30 cellular contexts compared by ENCODE assay signal in the genomic region with DNA sequence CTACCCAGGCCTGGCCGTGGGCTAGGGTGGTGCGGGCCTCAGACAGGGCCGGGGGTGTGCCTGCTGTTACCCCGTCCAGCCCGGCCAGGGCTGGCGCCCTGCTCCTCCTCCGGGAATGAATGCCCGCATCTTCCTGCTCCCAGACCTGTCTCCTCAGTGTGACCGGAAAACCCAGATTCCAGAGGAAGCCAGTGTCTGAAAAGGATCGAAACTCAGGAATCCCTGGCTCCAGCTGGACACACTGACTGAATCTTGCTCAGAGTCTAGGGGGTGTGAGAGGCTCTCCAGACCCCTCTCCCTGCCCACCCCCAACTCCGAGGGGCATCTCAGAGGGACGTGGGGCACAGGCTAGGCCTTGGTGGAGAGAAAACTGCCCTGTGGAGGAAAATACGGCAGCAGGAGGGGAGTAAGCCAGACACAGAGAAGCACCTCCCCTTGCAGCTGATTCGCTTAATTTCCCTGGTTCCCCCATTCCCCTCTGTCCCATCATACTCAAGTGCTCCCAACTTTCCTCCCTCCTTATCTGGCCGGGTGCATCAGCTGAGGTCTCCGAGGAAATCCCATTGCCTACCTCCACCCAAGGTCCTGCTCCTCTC. TPM values are rescaled to one million over a fixed set of nuclear protein-coding genes. Genes with fewer than 3 reads are reported as not detected.
DNase-seq lines count a peak whose midpoint lies in the region; ATAC-seq, FAIRE-seq and TF ChIP-seq lines count a peak whose summit lies in the region.
"Had no signal": no experiment of that assay in that cellular context is flagged by ENCODE, and none has a peak within 500 bp of the region (broad histone marks: within the 10 kb centered on the region; RNA-seq: fewer than 3 reads in every experiment).

No MANE protein-coding gene starts in this region.

- DNase-seq in left ventricle myocardium superior = peak; percentile 7
- no peak for DNase-seq in right atrium auricular region (ENCODE audit: low spot score)
- DNase-seq in endothelial cell of umbilical vein (ENCODE audit: low read depth, low spot score) = no peak
- peak; percentile 89 for DNase-seq in osteoblast (ENCODE audit: insufficient read length, low spot score, missing footprints)
- no peak for DNase-seq in D721Med (ENCODE audit: insufficient read length, low spot score)
- DNase-seq in mucosa of descending colon = no peak
- no peak for DNase-seq in activated CD4-positive, CD25-positive, alpha-beta regulatory T cell treated with anti-CD3 and anti-CD28 coated beads, Interleukin-2, amount 50 U/mL, for 72 hours
- DNase-seq: caudate nucleus; DMS53; effector CD8-positive, alpha-beta T cell; kidney glomerular epithelial cell; mammary epithelial cell; NCI-H1048; NCI-H2107; retina; SHP77 treated with DMSO at 0.1 percent for 48 hours; stimulated activated CD4-positive, alpha-beta T cell treated with anti-CD3 and anti-CD28 coated beads, Interleukin-2, amount 100 ng/mL, for 24 hours; stimulated activated CD8-positive, alpha-beta memory T cell treated with anti-CD3 and anti-CD28 coated beads, Interleukin-4, amount 100 ng/mL, for 48 hours; stomach had no signal

- H3K9me3 ChIP-seq in right atrium auricular region (no peaks in the 10 kb centered on the region), endothelial cell of umbilical vein (replicated peaks; ENCODE audit: control insufficient read depth, insufficient read depth, low read length) (no peaks in the 10 kb centered on the region), osteoblast (ENCODE audit: low read depth, low read length) (no peaks in the 10 kb centered on the region), mucosa of descending colon (no peaks in the 10 kb centered on the region)
- H3K9me3 ChIP-seq: ovary, stomach, thyroid gland had no signal

- dilution Hi-C loops in endothelial cell of umbilical vein (cut with MboI; ENCODE audit: extremely low pct_ligation_motif_present, low sequenced_read_pairs) = no loop called here

- no peak overlapping the region for H3K4me3 ChIP-seq in right atrium auricular region
- no peak overlapping the region for H3K4me3 ChIP-seq in endothelial cell of umbilical vein (replicated peaks in 1 of 3; ENCODE audit: insufficient read depth in 1 of 3, low read depth in 1 of 3, low read length in 3 of 3)
- H3K4me3 ChIP-seq in osteoblast (ENCODE audit: insufficient read depth, low read length) = no peak overlapping the region
- no peak overlapping the region for H3K4me3 ChIP-seq in mucosa of descending colon
- H3K4me3 ChIP-seq: BLaER1 treated with 17β-estradiol and CSF1 and Interleukin-3, amounts not matched to agents 10 nM and 100 nM; coronary artery; ovary; smooth muscle cell; stomach; thyroid gland had no signal

- no peaks in the 10 kb centered on the region for H4K20me1 ChIP-seq in endothelial cell of umbilical vein (replicated peaks; ENCODE audit: control insufficient read depth, extremely low read depth, insufficient read depth, low read length)
- no peaks in the 10 kb centered on the region for H4K20me1 ChIP-seq in osteoblast (ENCODE audit: insufficient read depth, low read length)

- H2AFZ ChIP-seq in endothelial cell of umbilical vein (ENCODE audit: low read depth, low read length) = peak overlapping the region; percentile 75
- no peak overlapping the region for H2AFZ ChIP-seq in osteoblast (ENCODE audit: low read length)

- no peaks in the 10 kb centered on the region for H3K79me2 ChIP-seq in endothelial cell of umbilical vein (ENCODE audit: control insufficient read depth, insufficient read depth, low read length)
- H3K79me2 ChIP-seq in osteoblast (ENCODE audit: insufficient read depth, low read length) = no peaks in the 10 kb centered on the region

- POLR2A ChIA-PET in endothelial cell of umbilical vein (lab: Charles Lee) = no interaction called here

- no peak overlapping the region for H3K27ac ChIP-seq in right atrium auricular region
- H3K27ac ChIP-seq in endothelial cell of umbilical vein (ENCODE audit: insufficient read depth, low read depth, low read length) = peak overlapping the region; percentile 51
- no peak overlapping the region for H3K27ac ChIP-seq in osteoblast (ENCODE audit: low read depth, low read length)
- H3K27ac ChIP-seq: BLaER1 treated with 17β-estradiol and CSF1 and Interleukin-3, amounts not matched to agents 10 nM and 100 nM; ovary had no signal

- FAIRE-seq in endothelial cell of umbilical vein (lab: Jason Lieb, UNC) = peak; percentile 74
- no peak for FAIRE-seq in D721Med (lab: Jason Lieb, UNC)
- FAIRE-seq: GM12892 had no signal

- H3K27me3 ChIP-seq in right atrium auricular region (peaks cover 0 to 9% of the 10 kb centered on the region in 2 donors), endothelial cell of umbilical vein (ENCODE audit: control insufficient read depth in 2 of 2, insufficient read depth in 2 of 2, low read length in 2 of 2) (peaks cover 1 to 8% of the 10 kb centered on the region in 2 experiments), osteoblast (ENCODE audit: insufficient read depth, low read length) (peaks cover 22% of the 10 kb centered on the region)
- H3K27me3 ChIP-seq: ovary, thyroid gland had no signal

- ATAC-seq in left ventricle myocardium superior (no peak), mucosa of descending colon (no peak)
- ATAC-seq: natural killer cell treated with Interleukin-12 subunit alpha and Interleukin-12 subunit beta and Interleukin-15 and Interleukin-18, amount 100 ng/mL, for 72 hours had no signal

- TF ChIP-seq CTCF in right atrium auricular region (IDR thresholded peaks at IDR 0.05) (no peak), endothelial cell of umbilical vein (IDR thresholded peaks at IDR 0.05; ENCODE audit: extremely low read depth in 1 of 2, insufficient read depth in 1 of 2, low read depth in 1 of 2, low read length in 2 of 2) (no peak), osteoblast (IDR thresholded peaks at IDR 0.05; ENCODE audit: extremely low read depth, low read depth, low read length) (no peak), D721Med (IDR thresholded peaks at IDR 0.05; ENCODE audit: insufficient read depth, missing control alignments) (no peak), mucosa of descending colon (IDR thresholded peaks at IDR 0.05) (no peak)

- TF ChIP-seq POLR2A in endothelial cell of umbilical vein (IDR thresholded peaks at IDR 0.05; ENCODE audit: low read depth, low read length) = no peak

- H3K4me2 ChIP-seq in endothelial cell of umbilical vein (ENCODE audit: insufficient read depth, low read length) (no peak overlapping the region), osteoblast (ENCODE audit: insufficient read depth, low read length) (no peak overlapping the region)
- H3K4me2 ChIP-seq: smooth muscle cell had no signal

- TSS peak; percentile 27 for BruUV-seq in endothelial cell of umbilical vein (replicated peaks; lab: Mats Ljungman, UMichigan)

- no peaks in the 10 kb centered on the region for H3K9me1 ChIP-seq in endothelial cell of umbilical vein (replicated peaks; ENCODE audit: control insufficient read depth, extremely low read depth, insufficient read depth, low read length)

- peak overlapping the region; percentile 43 for H3K9ac ChIP-seq in endothelial cell of umbilical vein (replicated peaks; ENCODE audit: extremely low read depth, insufficient read depth, low read length)
- H3K9ac ChIP-seq: BLaER1 treated with 17β-estradiol and CSF1 and Interleukin-3, amounts not matched to agents 10 nM and 100 nM had no signal

- intact Hi-C loops in left ventricle myocardium superior (cut with micrococcal nuclease) (no loop called here), endothelial cell of umbilical vein (cut with micrococcal nuclease) (loop anchor here (1.0 to 10.0 kb wide), 6 partner anchors 9 to 351 kb away; a partner anchor contains a TSS), mucosa of descending colon (cut with DNase I, micrococcal nuclease) (no loop called here)

- H3K36me3 ChIP-seq in right atrium auricular region (no peaks in the 10 kb centered on the region), endothelial cell of umbilical vein (ENCODE audit: control insufficient read depth in 2 of 2, extremely low read depth in 1 of 2, insufficient read depth in 2 of 2, low read length in 2 of 2) (no peaks in the 10 kb centered on the region), osteoblast (ENCODE audit: insufficient read depth, low read length) (no peaks in the 10 kb centered on the region), mucosa of descending colon (ENCODE audit: low read depth) (no peaks in the 10 kb centered on the region)
- H3K36me3 ChIP-seq: BLaER1 treated with 17β-estradiol and CSF1 and Interleukin-3, amounts not matched to agents 10 nM and 100 nM; ovary; stomach; thyroid gland had no signal

- H3K4me1 ChIP-seq in right atrium auricular region (peaks cover 0 to 37% of the 10 kb centered on the region in 2 donors), endothelial cell of umbilical vein (ENCODE audit: control insufficient read depth, extremely low read depth, insufficient read depth, low read length) (peaks cover 30% of the 10 kb centered on the region), osteoblast (ENCODE audit: insufficient read depth, low read length) (no peaks in the 10 kb centered on the region), mucosa of descending colon (ENCODE audit: low read depth) (peaks cover 9% of the 10 kb centered on the region)

- CTCF ChIA-PET in endothelial cell of umbilical vein (lab: Charles Lee) = interaction anchor here (1.1 to 2.0 kb wide), 3 partner anchors 18 to 40 kb away, joined by 3 to 7 read pairs (median 6); no protein-coding TSS in a partner anchor

RNA-seq across cellular contexts. Expression of a gene that starts 3.7 kb away (rescaled TPM):
- total RNA-seq in left ventricle myocardium superior (8.0 TPM), right atrium auricular region (1 to 10 TPM; 2.0 to 4.2 TPM), endothelial cell of umbilical vein (66.5 and 71.5 TPM in 2 replicates), osteoblast (not detected in 2 replicates), mucosa of descending colon (1 to 10 TPM; 2.8 to 9.7 (median 6.0) TPM)
- polyA plus RNA-seq in endothelial cell of umbilical vein = 44.4 and 50.9 TPM in 2 replicates
- polyA plus RNA-seq in endothelial cell of umbilical vein (2011; cell fraction: cytosol; rRNA removed) = 17.8 and 21.3 TPM in 2 replicates
- polyA plus RNA-seq in endothelial cell of umbilical vein (2011; cell fraction: nucleus; rRNA removed) = 147 and 169 TPM in 2 replicates
- polyA plus RNA-seq in endothelial cell of umbilical vein (2012) = 1.6 and 3.0 TPM in 2 replicates
- polyA minus RNA-seq in endothelial cell of umbilical vein = 74.5 and 89.1 TPM in 2 replicates
- not detected for polyA minus RNA-seq in endothelial cell of umbilical vein (2011; cell fraction: cytosol; rRNA and poly(A)+ RNA removed)
- 42.6 and 83.9 TPM in 2 replicates for polyA minus RNA-seq in endothelial cell of umbilical vein (2011; cell fraction: nucleus; rRNA and poly(A)+ RNA removed)
- total RNA-seq: HT-29, mammary epithelial cell, smooth muscle cell had no signal
- polyA plus RNA-seq: AG04450, smooth muscle cell had no signal

RNA-seq across cellular contexts. Expression of a gene that starts 54.4 kb away (rescaled TPM):
- total RNA-seq in left ventricle myocardium superior (not detected), right atrium auricular region (not detected), endothelial cell of umbilical vein (0.73 TPM in 1 of 2 replicates, not detected in the other), osteoblast (not detected in 2 replicates), mucosa of descending colon (not detected)
- 0.22 TPM in 1 of 2 replicates, not detected in the other for polyA plus RNA-seq in endothelial cell of umbilical vein
- polyA plus RNA-seq in endothelial cell of umbilical vein (2011; cell fraction: cytosol; rRNA removed) = not detected in 2 replicates
- polyA plus RNA-seq in endothelial cell of umbilical vein (2011; cell fraction: nucleus; rRNA removed) = not detected in 2 replicates
- not detected in 2 replicates for polyA plus RNA-seq in endothelial cell of umbilical vein (2012)
- not detected in 2 replicates for polyA minus RNA-seq in endothelial cell of umbilical vein
- not detected for polyA minus RNA-seq in endothelial cell of umbilical vein (2011; cell fraction: cytosol; rRNA and poly(A)+ RNA removed)
- not detected in 2 replicates for polyA minus RNA-seq in endothelial cell of umbilical vein (2011; cell fraction: nucleus; rRNA and poly(A)+ RNA removed)
- total RNA-seq: fibroblast of villous mesenchyme; G401; HT-29; mammary epithelial cell; natural killer cell treated with Interleukin-12 subunit alpha and Interleukin-12 subunit beta and Interleukin-15 and Interleukin-18, amount 100 ng/mL, for 72 hours; smooth muscle cell had no signal
- polyA plus RNA-seq: AG04450, mammary epithelial cell, smooth muscle cell had no signal

Comparison
In these comparisons a context has a peak if more than half of its experiments do, and no peak if none do; other contexts are left out.
1. DNase-seq: peak in left ventricle myocardium superior (single experiment) and osteoblast (single experiment); none in right atrium auricular region (single experiment), endothelial cell of umbilical vein (single experiment), D721Med (single experiment), mucosa of descending colon (0 of 3) and activated CD4-positive, CD25-positive, alpha-beta regulatory T cell treated with anti-CD3 and anti-CD28 coated beads, Interleukin-2, amount 50 U/mL, for 72 hours (single experiment).